ENCODE assay signal across 1 cellular context in the genomic region with DNA sequence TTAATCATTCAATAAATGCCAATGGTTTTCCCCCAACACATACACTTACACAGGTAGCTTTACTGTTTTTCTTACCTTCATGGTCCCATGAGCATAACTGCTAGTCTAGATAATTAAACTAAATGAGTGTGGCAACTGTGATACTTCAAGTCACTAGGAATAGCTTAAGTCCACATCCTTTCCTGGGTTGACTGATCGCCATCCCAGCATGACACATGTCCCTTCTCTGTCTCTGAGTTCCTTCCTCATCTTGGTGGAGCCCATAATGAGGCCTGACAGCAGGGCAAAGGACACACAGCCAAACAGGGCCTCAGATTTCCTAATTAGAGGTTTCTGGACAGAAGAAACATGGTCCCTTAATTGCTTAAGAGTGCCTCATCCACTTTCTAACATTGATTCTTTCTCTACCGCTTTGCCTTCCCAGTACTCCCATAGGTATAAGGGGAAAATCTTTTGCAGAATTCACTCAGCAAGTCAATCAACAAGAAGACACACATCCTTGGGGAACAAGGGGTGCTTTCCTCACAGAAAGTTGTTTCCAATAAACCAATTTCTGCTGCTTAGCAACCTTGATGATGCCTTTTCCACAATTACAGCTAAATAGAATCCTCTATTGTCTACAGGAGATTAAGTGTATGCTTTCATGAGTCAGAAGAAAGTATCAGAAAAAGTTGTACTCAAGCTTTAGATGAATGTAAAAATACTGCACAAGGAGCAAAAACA.
TF ChIP-seq lines count a peak whose summit lies in the region.

No MANE protein-coding gene starts in this region.

TF ChIP-seq in GM23338, 12 proteins besides CTCF, POLR2A, EP300 and RAD21 (continued from another document):
- no peak for TF ChIP-seq ZNF462 (CRISPR knock-in tag; IDR thresholded peaks at IDR 0.05)
- TF ChIP-seq STAT1 (IDR thresholded peaks at IDR 0.05; ENCODE audit: unreplicated experiment) = no peak
